ENCODE assay signal across 23 cellular contexts in genomic region chr14:51365241-51365940, GRCh38.
"Had no signal": no experiment of that assay in that cellular context is flagged by ENCODE, and none has a peak within 500 bp of the region (broad histone marks: within the 10 kb centered on the region; RNA-seq: fewer than 3 reads in every experiment).

No MANE protein-coding gene starts in this region.

- H3K27me3 ChIP-seq: cardiac muscle cell, foreskin keratinocyte, left lung, neural progenitor cell, sigmoid colon, upper lobe of left lung had no signal

- H3K9me3 ChIP-seq: left lung, sigmoid colon, thoracic aorta, upper lobe of left lung had no signal

- DNase-seq: activated CD4-positive, alpha-beta T cell treated with anti-CD3 and anti-CD28 coated beads for 4 hours; activated CD4-positive, alpha-beta T cell treated with anti-CD3 and anti-CD28 coated beads, Interleukin-2, amount 50 U/mL, for 48 hours; activated effector memory CD4-positive, alpha-beta T cell treated with Interleukin-2 at 50 U/mL for 16 hours; activated naive CD4-positive, alpha-beta T cell treated with anti-CD3 and anti-CD28 coated beads for 36 hours; activated naive CD8-positive, alpha-beta T cell treated with anti-CD3 and anti-CD28 coated beads, Interleukin-2, amount 10 ng/mL, durations not matched to agents 7 days and 5 days; activated T-cell treated with anti-CD3 and anti-CD28 coated beads, Interleukin-2, amount 50 U/mL, for 72 hours; amniotic stem cell; effector CD4-positive, alpha-beta T cell; erythroblast; foreskin keratinocyte; immature natural killer cell; kidney glomerular epithelial cell; left lung; naive thymus-derived CD8-positive, alpha-beta T cell; sigmoid colon; stimulated activated CD4-positive, alpha-beta T cell treated with anti-CD3 and anti-CD28 coated beads, Interleukin-4, amount 100 ng/mL, for 1 hour; stimulated activated naive CD4-positive, alpha-beta T cell; T-helper 1 cell; upper lobe of left lung had no signal

- H2AFZ ChIP-seq: neural progenitor cell had no signal

- H3K9ac ChIP-seq: neural progenitor cell had no signal

- H3K4me1 ChIP-seq: left lung, sigmoid colon had no signal

- H3K4me3 ChIP-seq: cardiac muscle cell, left lung, lung, neural progenitor cell, sigmoid colon, thoracic aorta, upper lobe of left lung had no signal

- H3K4me2 ChIP-seq: neural progenitor cell had no signal

- H3K36me3 ChIP-seq: cardiac muscle cell, left lung, neural progenitor cell, sigmoid colon, thoracic aorta, upper lobe of left lung had no signal

- H3K27ac ChIP-seq: cardiac muscle cell, foreskin keratinocyte, left lung, neural progenitor cell, sigmoid colon, thoracic aorta, upper lobe of left lung had no signal
